Comparison of ENCODE assay signal across 26 cellular contexts in genomic region chr2:167404896-167405295, GRCh38.
DNase-seq lines count a peak whose midpoint lies in the region; ATAC-seq and TF ChIP-seq lines count a peak whose summit lies in the region.
"Had no signal": no experiment of that assay in that cellular context is flagged by ENCODE, and none has a peak within 500 bp of the region (broad histone marks: within the 10 kb centered on the region; RNA-seq: fewer than 3 reads in every experiment).

No MANE protein-coding gene starts in this region.

- no peak overlapping the region for H3K27ac ChIP-seq in RWPE1
- no peak overlapping the region for H3K27ac ChIP-seq in mesendoderm (ENCODE audit: low read depth, low read length)
- H3K27ac ChIP-seq: ascending aorta, neural progenitor cell, skin epidermis, testis, WERI-Rb-1 had no signal

- no peak overlapping the region for H2AK5ac ChIP-seq in mesendoderm (ENCODE audit: low read length)

- no peak overlapping the region for H3K4me3 ChIP-seq in epithelial cell of esophagus (ENCODE audit: low read length)
- no peak overlapping the region for H3K4me3 ChIP-seq in mesendoderm (ENCODE audit: low read length)
- H3K4me3 ChIP-seq: ascending aorta, neural progenitor cell, skin epidermis, testis had no signal

- DNase-seq in ELR (ENCODE audit: low read depth), result peak; percentile 61
- DNase-seq in RWPE1 (ENCODE audit: low spot score), result peak; percentile 32
- peak; percentile 50 for DNase-seq in epithelial cell of esophagus (ENCODE audit: low read depth)
- DNase-seq in mesendoderm, result no peak
- no peak for DNase-seq in HEK293T (ENCODE audit: extremely low spot score)
- DNase-seq in GM19238 (ENCODE audit: insufficient read length, low spot score), result no peak
- DNase-seq: activated CD4-positive, alpha-beta T cell treated with anti-CD3 and anti-CD28 coated beads, Interleukin-2, amount 10 ng/mL, durations not matched to agents 7 days and 5 days; CD4-positive, CD25-positive, alpha-beta regulatory T cell; cortex of kidney; DMS 273 treated with DMSO at 0.1 percent for 48 hours; GF-D8; hypothalamus; NCI-H1436 treated with DMSO at 0.1 percent for 48 hours; NCI-H510A treated with DMSO at 0.1 percent for 48 hours; RPMI8226; testis; WERI-Rb-1 had no signal

- no peak overlapping the region for H3K23ac ChIP-seq in mesendoderm (ENCODE audit: low read length)

- no peak for TF ChIP-seq CTCF in RWPE1 (conservative IDR thresholded peaks at IDR 0.05; ENCODE audit: low read depth)
- no peak for TF ChIP-seq CTCF in epithelial cell of esophagus (IDR thresholded peaks at IDR 0.05; ENCODE audit: insufficient read depth, low read depth, low read length, missing control alignments)

- no peaks in the 10 kb centered on the region for H3K79me1 ChIP-seq in mesendoderm (ENCODE audit: low read length)

- no peaks in the 10 kb centered on the region for H3K79me2 ChIP-seq in mesendoderm (ENCODE audit: control insufficient read depth, insufficient read depth, low read length)

- no peak overlapping the region for H3K56ac ChIP-seq in mesendoderm (ENCODE audit: low read length)

- no peaks in the 10 kb centered on the region for H3K4me1 ChIP-seq in mesendoderm (ENCODE audit: control insufficient read depth, low read depth, low read length)
- H3K4me1 ChIP-seq: ascending aorta, testis had no signal

- CTCF ChIA-PET in RWPE1 (lab: Yijun Ruan, JAX), result interaction anchor here (0.6 kb wide), 1 partner anchor 1223 kb away, joined by 4 read pairs; no protein-coding TSS in a partner anchor
- CTCF ChIA-PET in HEK293T (lab: Yijun Ruan, JAX), result no interaction called here

- H3K18ac ChIP-seq in mesendoderm (ENCODE audit: low read length), result peak overlapping the region; percentile 75

- no CpG with 5 or more reads among the region's 3 CpGs for WGBS in mesendoderm (ENCODE audit: extremely low coverage, insufficient coverage, low lambda C conversion rate)

- no peak overlapping the region for H3K9ac ChIP-seq in mesendoderm (ENCODE audit: low read length)
- H3K9ac ChIP-seq: neural progenitor cell had no signal

- H3K4me2 ChIP-seq in mesendoderm (ENCODE audit: low read length), result no peak overlapping the region
- H3K4me2 ChIP-seq: neural progenitor cell had no signal

- no peak overlapping the region for H2BK120ac ChIP-seq in mesendoderm (ENCODE audit: low read depth, low read length)

- H4K5ac ChIP-seq in mesendoderm (ENCODE audit: low read length), result no peak overlapping the region

- no peak overlapping the region for H2BK15ac ChIP-seq in mesendoderm (replicated peaks; ENCODE audit: low read depth)

- H3K36me3 ChIP-seq in mesendoderm (ENCODE audit: control insufficient read depth, insufficient read depth, low read length), result no peaks in the 10 kb centered on the region
- H3K36me3 ChIP-seq: ascending aorta, neural progenitor cell, WERI-Rb-1 had no signal

- no peaks in the 10 kb centered on the region for H3K27me3 ChIP-seq in mesendoderm (ENCODE audit: insufficient read depth, low read length, poor library complexity)
- H3K27me3 ChIP-seq: ascending aorta, neural progenitor cell, testis had no signal

- H2BK5ac ChIP-seq in mesendoderm (ENCODE audit: low read length), result no peak overlapping the region

- no peak overlapping the region for H4K8ac ChIP-seq in mesendoderm (ENCODE audit: low read depth, low read length)

- no peak for ATAC-seq in HG02798 (IDR thresholded peaks at IDR 0.05; ENCODE audit: poor library complexity, unreplicated experiment)
- ATAC-seq in HG03139 (IDR thresholded peaks at IDR 0.05; ENCODE audit: unreplicated experiment), result no peak
- ATAC-seq: activated naive CD4-positive, alpha-beta T cell treated with anti-CD3 and anti-CD28 coated beads, Interleukin-2, amount 50 U/mL, for 72 hours; HCT116; SK-N-SH treated with all-trans-retinoic acid at 6 μM for 48 hours; stimulated activated memory B cell treated with anti-CD40 and anti-IgM and Interleukin-4, amounts not matched to agents 10 μg/mL and 1 μg/mL and 100 μg/mL, for 72 hours had no signal

- POLR2A ChIA-PET in RWPE1 (lab: Yijun Ruan, JAX; ENCODE audit: low non-redundant PET), result no interaction called here
- POLR2A ChIA-PET in HEK293T (lab: Yijun Ruan, JAX), result no interaction called here

- no peak overlapping the region for H3K4ac ChIP-seq in mesendoderm (ENCODE audit: low read depth, low read length)

TF ChIP-seq in HEK293T, 16 proteins besides CTCF, POLR2A, EP300 and RAD21:
- TF ChIP-seq FOXM1 (IDR thresholded peaks at IDR 0.05; ENCODE audit: borderline replicate concordance) (no peak), L3MBTL2 (conservative IDR thresholded peaks at IDR 0.05) (no peak)

Comparison
In these comparisons a context has a peak if more than half of its experiments do, and no peak if none do; other contexts are left out.
1. DNase-seq: peak in ELR (single experiment), RWPE1 (single experiment) and epithelial cell of esophagus (single experiment); none in mesendoderm (single experiment), HEK293T (single experiment) and GM19238 (single experiment).